ENCODE assay signal across 9 cellular contexts in genomic region chr17:76627510-76627909, GRCh38. TPM values are rescaled to one million over a fixed set of nuclear protein-coding genes. Genes with fewer than 3 reads are reported as not detected.
"Had no signal": no experiment of that assay in that cellular context is flagged by ENCODE, and none has a peak within 500 bp of the region (broad histone marks: within the 10 kb centered on the region; RNA-seq: fewer than 3 reads in every experiment).

No MANE protein-coding gene starts in this region.

- H2AFZ ChIP-seq: GM23338 had no signal

- ATAC-seq: GM23338, HepG2, K562 had no signal

- H3K27ac ChIP-seq: HL-60 had no signal

- FAIRE-seq: H1, H54, HepG2, K562 had no signal

- H3K4me3 ChIP-seq: GM23338, K562 had no signal

- DNase-seq: H9, HCEC 1CT had no signal

- H3K4me2 ChIP-seq: GM23338 had no signal

RNA-seq across cellular contexts. Expression of gene ST6GALNAC1, which starts 16.0 kb away (rescaled TPM):
- total RNA-seq: GM23338, H1, H9, HepG2, HT1080 had no signal
- polyA plus RNA-seq: GM23338, H1, HepG2 had no signal

RNA-seq across cellular contexts. Expression of gene ST6GALNAC2, which starts 41.9 kb away (rescaled TPM):
- total RNA-seq: H1, HT1080, K562 had no signal
- polyA plus RNA-seq: GM23338 had no signal
